In the genomic region with DNA sequence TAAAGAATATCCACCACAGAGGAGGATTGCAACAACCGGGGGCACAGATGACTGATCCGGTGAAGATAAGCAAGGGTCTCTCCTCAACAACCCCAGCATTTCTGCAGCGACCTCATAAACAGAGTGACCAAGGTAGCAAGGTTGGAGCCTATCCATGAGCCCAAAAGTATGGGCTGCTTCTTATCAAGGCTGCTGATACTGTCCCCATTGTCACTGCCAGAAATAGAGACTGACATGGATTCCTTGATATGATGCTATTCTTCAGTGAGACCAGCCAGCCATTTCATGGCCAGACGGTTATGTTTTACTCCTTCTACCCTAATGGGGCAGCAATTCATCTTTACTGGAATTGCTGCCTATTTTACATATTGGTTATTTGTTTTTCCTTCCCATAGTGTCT, we compare ENCODE assay signal across 17 cellular contexts.
DNase-seq lines count a peak whose midpoint lies in the region; ATAC-seq and TF ChIP-seq lines count a peak whose summit lies in the region.
"Had no signal": no experiment of that assay in that cellular context is flagged by ENCODE, and none has a peak within 500 bp of the region (broad histone marks: within the 10 kb centered on the region; RNA-seq: fewer than 3 reads in every experiment).

No MANE protein-coding gene starts in this region.

- no peaks in the 10 kb centered on the region for H3K36me3 ChIP-seq in heart left ventricle
- H3K36me3 ChIP-seq in right atrium auricular region, result no peaks in the 10 kb centered on the region
- no peaks in the 10 kb centered on the region for H3K36me3 ChIP-seq in ovary
- H3K36me3 ChIP-seq: BLaER1 treated with 17β-estradiol and CSF1 and Interleukin-3, amounts not matched to agents 10 nM and 100 nM had no signal

- TF ChIP-seq CTCF in heart left ventricle (IDR thresholded peaks at IDR 0.05), result no peak
- no peak for TF ChIP-seq CTCF in right atrium auricular region (IDR thresholded peaks at IDR 0.05)
- no peak for TF ChIP-seq CTCF in ovary (IDR thresholded peaks at IDR 0.05)

- H3K4me1 ChIP-seq in right cardiac atrium (ENCODE audit: control insufficient read depth, insufficient read depth, low read length) (no peaks in the 10 kb centered on the region), heart left ventricle (peaks cover 0 to 50% (median 18%) of the 10 kb centered on the region in 12 donors), right atrium auricular region (peaks cover 0 to 38% of the 10 kb centered on the region in 2 donors), ovary (ENCODE audit: insufficient read depth) (no peaks in the 10 kb centered on the region)

- H3K27me3 ChIP-seq in right cardiac atrium (ENCODE audit: control insufficient read depth, insufficient read depth) (no peaks in the 10 kb centered on the region), heart left ventricle (no peaks in the 10 kb centered on the region), right atrium auricular region (no peaks in the 10 kb centered on the region), ovary (no peaks in the 10 kb centered on the region)
- H3K27me3 ChIP-seq: BLaER1 treated with 17β-estradiol and CSF1 and Interleukin-3, amounts not matched to agents 10 nM and 100 nM had no signal

- ATAC-seq in Right ventricle myocardium inferior (peak; percentile 28), right cardiac atrium (no peak), heart left ventricle (peak; percentile 44 to 68 (median 54)), left ventricle myocardium superior (peak; percentile 74)
- ATAC-seq: A549; CD8-positive, alpha-beta T cell had no signal

- no peak overlapping the region for H3K27ac ChIP-seq in right cardiac atrium (ENCODE audit: low read length)
- peak overlapping the region in 6 of 12 donors; percentile 10 to 60 (median 50) for H3K27ac ChIP-seq in heart left ventricle
- peak overlapping the region in 1 of 2 donors; percentile 50 for H3K27ac ChIP-seq in right atrium auricular region
- H3K27ac ChIP-seq in ovary, result no peak overlapping the region
- H3K27ac ChIP-seq: 22Rv1; BLaER1 treated with 17β-estradiol and CSF1 and Interleukin-3, amounts not matched to agents 10 nM and 100 nM; C4-2B had no signal

- intact Hi-C loops in Right ventricle myocardium inferior (cut with DNase I), result no loop called here
- intact Hi-C loops in right cardiac atrium (cut with DNase I), result no loop called here
- intact Hi-C loops in heart left ventricle (cut with DNase I), result no loop called here
- intact Hi-C loops in left ventricle myocardium superior (cut with micrococcal nuclease), result no loop called here
- intact Hi-C loops in ovary (cut with DNase I), result no loop called here

- WGBS in right cardiac atrium, result 69% methylated on average over 4 of the region's 4 CpGs
- 60 to 82% (median 67%) methylated on average over 4 of the region's 4 CpGs for WGBS in heart left ventricle, 4 donors
- WGBS in ovary, 3 donors, result 92 to 95% (median 93%) methylated on average over 4 of the region's 4 CpGs

- TF ChIP-seq POLR2A in heart left ventricle (IDR thresholded peaks at IDR 0.05) (no peak), ovary (IDR thresholded peaks at IDR 0.05) (no peak)

- H3K9me3 ChIP-seq in right cardiac atrium (ENCODE audit: control insufficient read depth, low read length) (no peaks in the 10 kb centered on the region), heart left ventricle (no peaks in the 10 kb centered on the region), right atrium auricular region (no peaks in the 10 kb centered on the region), ovary (no peaks in the 10 kb centered on the region)
- H3K9me3 ChIP-seq: A549, Caco-2 had no signal

- H3K4me3 ChIP-seq in right cardiac atrium (ENCODE audit: low read length) (no peak overlapping the region), heart left ventricle (no peak overlapping the region), right atrium auricular region (no peak overlapping the region), ovary (no peak overlapping the region)
- H3K4me3 ChIP-seq: A549; BLaER1 treated with 17β-estradiol and CSF1 and Interleukin-3, amounts not matched to agents 10 nM and 100 nM had no signal

- no peak for TF ChIP-seq EP300 in ovary (IDR thresholded peaks at IDR 0.05)

- DNase-seq in Right ventricle myocardium inferior (ENCODE audit: missing footprints) (no peak), right cardiac atrium (no peak), heart left ventricle (no peak), right atrium auricular region (ENCODE audit: low spot score) (no peak), left ventricle myocardium superior (no peak), ovary (no peak)
- DNase-seq: AML-193; Caco-2; Calu3; CD4-positive, alpha-beta T cell; CD8-positive, alpha-beta T cell; DMS79 treated with DMSO at 0.1 percent for 48 hours; GF-D8 had no signal

Comparison
In these comparisons a context has a peak if more than half of its experiments do, and no peak if none do; other contexts are left out.
1. ATAC-seq: peak in Right ventricle myocardium inferior (single experiment), heart left ventricle (4 of 4) and left ventricle myocardium superior (single experiment); none in right cardiac atrium (0 of 2).